ENCODE assay signal across 1 cellular context in the genomic region with DNA sequence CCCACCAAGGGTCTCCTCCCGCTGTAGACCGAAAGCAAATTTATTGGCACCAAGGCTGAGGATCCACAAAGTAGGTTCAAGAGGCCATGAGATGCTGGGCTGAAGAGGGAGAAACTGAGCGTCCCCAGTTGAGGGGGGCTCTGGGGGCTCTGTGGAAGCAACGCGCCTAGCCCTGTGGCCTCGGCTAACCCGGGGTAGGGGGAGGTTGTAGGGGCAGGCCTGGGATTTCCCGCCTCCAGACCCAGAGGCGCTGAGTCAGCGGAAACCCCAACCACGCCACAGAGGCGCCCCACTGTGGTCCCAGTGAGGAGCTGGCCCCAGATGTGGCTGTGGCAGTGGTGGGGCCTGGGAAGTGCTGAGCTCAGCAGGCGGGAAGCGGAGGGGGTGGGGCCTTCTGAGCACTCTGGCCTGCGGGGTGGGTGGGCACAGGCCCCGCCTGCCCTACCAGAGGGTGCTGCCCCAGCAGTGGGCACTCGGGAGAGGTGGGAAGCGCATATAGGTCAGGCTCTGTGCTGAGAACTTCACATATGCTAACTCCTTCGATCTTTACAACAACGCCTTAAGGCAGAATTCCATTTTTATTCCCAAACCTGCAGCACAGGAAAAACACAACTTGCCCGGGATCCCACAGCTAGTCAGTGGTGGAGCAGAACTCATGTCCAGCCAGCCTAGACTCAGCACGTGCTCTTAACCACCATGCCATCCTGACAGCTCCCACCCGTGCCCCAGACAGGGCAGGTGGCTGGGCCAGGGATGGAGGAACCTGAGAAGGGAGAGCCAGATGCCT.
TF ChIP-seq lines count a peak whose summit lies in the region.

No MANE protein-coding gene starts in this region.

TF ChIP-seq in K562, 482 proteins besides CTCF, POLR2A, EP300 and RAD21 (continued from another document and continues in another):
- TF ChIP-seq, protein P1, sequence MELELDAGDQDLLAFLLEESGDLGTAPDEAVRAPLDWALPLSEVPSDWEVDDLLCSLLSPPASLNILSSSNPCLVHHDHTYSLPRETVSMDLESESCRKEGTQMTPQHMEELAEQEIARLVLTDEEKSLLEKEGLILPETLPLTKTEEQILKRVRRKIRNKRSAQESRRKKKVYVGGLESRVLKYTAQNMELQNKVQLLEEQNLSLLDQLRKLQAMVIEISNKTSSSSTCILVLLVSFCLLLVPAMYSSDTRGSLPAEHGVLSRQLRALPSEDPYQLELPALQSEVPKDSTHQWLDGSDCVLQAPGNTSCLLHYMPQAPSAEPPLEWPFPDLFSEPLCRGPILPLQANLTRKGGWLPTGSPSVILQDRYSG (tag; conservative IDR thresholded peaks at IDR 0.05; ENCODE audit: low read depth) = no peak
- TF ChIP-seq, protein P2, sequence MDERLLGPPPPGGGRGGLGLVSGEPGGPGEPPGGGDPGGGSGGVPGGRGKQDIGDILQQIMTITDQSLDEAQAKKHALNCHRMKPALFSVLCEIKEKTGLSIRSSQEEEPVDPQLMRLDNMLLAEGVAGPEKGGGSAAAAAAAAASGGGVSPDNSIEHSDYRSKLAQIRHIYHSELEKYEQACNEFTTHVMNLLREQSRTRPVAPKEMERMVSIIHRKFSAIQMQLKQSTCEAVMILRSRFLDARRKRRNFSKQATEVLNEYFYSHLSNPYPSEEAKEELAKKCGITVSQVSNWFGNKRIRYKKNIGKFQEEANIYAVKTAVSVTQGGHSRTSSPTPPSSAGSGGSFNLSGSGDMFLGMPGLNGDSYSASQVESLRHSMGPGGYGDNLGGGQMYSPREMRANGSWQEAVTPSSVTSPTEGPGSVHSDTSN (CRISPR knock-in tag; IDR thresholded peaks at IDR 0.05; ENCODE audit: low read depth) = no peak
- TF ChIP-seq, protein P2 (tag; conservative IDR thresholded peaks at IDR 0.05; ENCODE audit: low read depth) = no peak
- TF ChIP-seq ZNF175 (CRISPR knock-in tag; IDR thresholded peaks at IDR 0.05; ENCODE audit: low read depth) = no peak
- 0 out of 2 replicates have a peak, but pooled peaks have one; percentile 45 for TF ChIP-seq CC2D1A (IDR thresholded peaks at IDR 0.05)
- TF ChIP-seq NFRKB (IDR thresholded peaks at IDR 0.05; ENCODE audit: low read depth) = no peak; the same call in 1 of the 2 replicates
- peak; percentile 57; the same call in 1 of the 2 replicates for TF ChIP-seq SMARCE1 (IDR thresholded peaks at IDR 0.05)
- TF ChIP-seq POLR3G (IDR thresholded peaks at IDR 0.05; ENCODE audit: extremely low read depth, insufficient read length, insufficient replicate concordance) = no peak
- no peak for TF ChIP-seq NR3C1 (CRISPR knock-in tag; IDR thresholded peaks at IDR 0.05)
- peak; percentile 97 for TF ChIP-seq L3MBTL2 (IDR thresholded peaks at IDR 0.05)
- TF ChIP-seq RBM25 (IDR thresholded peaks at IDR 0.05; ENCODE audit: low read depth, low read length, severe bottlenecking) = no peak
- TF ChIP-seq NONO (IDR thresholded peaks at IDR 0.05; ENCODE audit: low read depth in 2 of 2, low read length in 1 of 2) = peak in 1 of 2 experiments; percentile 38; a peak in 1 of 4 replicates
- TF ChIP-seq PHB (CRISPR knock-in tag; IDR thresholded peaks at IDR 0.05) = no peak
- TF ChIP-seq ZFP30 (CRISPR knock-in tag; IDR thresholded peaks at IDR 0.05; ENCODE audit: borderline replicate concordance) = no peak
- no peak for TF ChIP-seq ZNF311 (CRISPR knock-in tag; IDR thresholded peaks at IDR 0.05)
- no peak for TF ChIP-seq CBX5 (IDR thresholded peaks at IDR 0.05; ENCODE audit: borderline replicate concordance, low read depth)
- no peak for TF ChIP-seq HOXB6 (CRISPR knock-in tag; IDR thresholded peaks at IDR 0.05; ENCODE audit: borderline replicate concordance)
- TF ChIP-seq, protein P3, sequence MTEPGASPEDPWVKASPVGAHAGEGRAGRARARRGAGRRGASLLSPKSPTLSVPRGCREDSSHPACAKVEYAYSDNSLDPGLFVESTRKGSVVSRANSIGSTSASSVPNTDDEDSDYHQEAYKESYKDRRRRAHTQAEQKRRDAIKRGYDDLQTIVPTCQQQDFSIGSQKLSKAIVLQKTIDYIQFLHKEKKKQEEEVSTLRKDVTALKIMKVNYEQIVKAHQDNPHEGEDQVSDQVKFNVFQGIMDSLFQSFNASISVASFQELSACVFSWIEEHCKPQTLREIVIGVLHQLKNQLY (CRISPR knock-in tag; conservative IDR thresholded peaks at IDR 0.05) = no peak
- no peak for TF ChIP-seq HMG20B (CRISPR knock-in tag; IDR thresholded peaks at IDR 0.05)
- TF ChIP-seq HDAC8 (tag; IDR thresholded peaks at IDR 0.05) = peak; percentile 46; the same call in 1 of the 2 replicates
- TF ChIP-seq NFIX (CRISPR knock-in tag; IDR thresholded peaks at IDR 0.05; ENCODE audit: low read depth) = no peak
- TF ChIP-seq TFAM (CRISPR knock-in tag; conservative IDR thresholded peaks at IDR 0.05) = no peak
- no peak for TF ChIP-seq NR2F6 (CRISPR knock-in tag; IDR thresholded peaks at IDR 0.05)
- TF ChIP-seq, protein P4, sequence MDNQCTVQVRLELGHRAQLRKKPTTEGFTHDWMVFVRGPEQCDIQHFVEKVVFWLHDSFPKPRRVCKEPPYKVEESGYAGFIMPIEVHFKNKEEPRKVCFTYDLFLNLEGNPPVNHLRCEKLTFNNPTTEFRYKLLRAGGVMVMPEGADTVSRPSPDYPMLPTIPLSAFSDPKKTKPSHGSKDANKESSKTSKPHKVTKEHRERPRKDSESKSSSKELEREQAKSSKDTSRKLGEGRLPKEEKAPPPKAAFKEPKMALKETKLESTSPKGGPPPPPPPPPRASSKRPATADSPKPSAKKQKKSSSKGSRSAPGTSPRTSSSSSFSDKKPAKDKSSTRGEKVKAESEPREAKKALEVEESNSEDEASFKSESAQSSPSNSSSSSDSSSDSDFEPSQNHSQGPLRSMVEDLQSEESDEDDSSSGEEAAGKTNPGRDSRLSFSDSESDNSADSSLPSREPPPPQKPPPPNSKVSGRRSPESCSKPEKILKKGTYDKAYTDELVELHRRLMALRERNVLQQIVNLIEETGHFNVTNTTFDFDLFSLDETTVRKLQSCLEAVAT (IDR thresholded peaks at IDR 0.05) = no peak
- TF ChIP-seq MTA1 (IDR thresholded peaks at IDR 0.05; ENCODE audit: borderline replicate concordance) = no peak; the same call in 1 of the 2 replicates
- TF ChIP-seq TBP (optimal IDR thresholded peaks at IDR 0.05; ENCODE audit: low read depth, low read length) = no peak
- TF ChIP-seq, protein P5, sequence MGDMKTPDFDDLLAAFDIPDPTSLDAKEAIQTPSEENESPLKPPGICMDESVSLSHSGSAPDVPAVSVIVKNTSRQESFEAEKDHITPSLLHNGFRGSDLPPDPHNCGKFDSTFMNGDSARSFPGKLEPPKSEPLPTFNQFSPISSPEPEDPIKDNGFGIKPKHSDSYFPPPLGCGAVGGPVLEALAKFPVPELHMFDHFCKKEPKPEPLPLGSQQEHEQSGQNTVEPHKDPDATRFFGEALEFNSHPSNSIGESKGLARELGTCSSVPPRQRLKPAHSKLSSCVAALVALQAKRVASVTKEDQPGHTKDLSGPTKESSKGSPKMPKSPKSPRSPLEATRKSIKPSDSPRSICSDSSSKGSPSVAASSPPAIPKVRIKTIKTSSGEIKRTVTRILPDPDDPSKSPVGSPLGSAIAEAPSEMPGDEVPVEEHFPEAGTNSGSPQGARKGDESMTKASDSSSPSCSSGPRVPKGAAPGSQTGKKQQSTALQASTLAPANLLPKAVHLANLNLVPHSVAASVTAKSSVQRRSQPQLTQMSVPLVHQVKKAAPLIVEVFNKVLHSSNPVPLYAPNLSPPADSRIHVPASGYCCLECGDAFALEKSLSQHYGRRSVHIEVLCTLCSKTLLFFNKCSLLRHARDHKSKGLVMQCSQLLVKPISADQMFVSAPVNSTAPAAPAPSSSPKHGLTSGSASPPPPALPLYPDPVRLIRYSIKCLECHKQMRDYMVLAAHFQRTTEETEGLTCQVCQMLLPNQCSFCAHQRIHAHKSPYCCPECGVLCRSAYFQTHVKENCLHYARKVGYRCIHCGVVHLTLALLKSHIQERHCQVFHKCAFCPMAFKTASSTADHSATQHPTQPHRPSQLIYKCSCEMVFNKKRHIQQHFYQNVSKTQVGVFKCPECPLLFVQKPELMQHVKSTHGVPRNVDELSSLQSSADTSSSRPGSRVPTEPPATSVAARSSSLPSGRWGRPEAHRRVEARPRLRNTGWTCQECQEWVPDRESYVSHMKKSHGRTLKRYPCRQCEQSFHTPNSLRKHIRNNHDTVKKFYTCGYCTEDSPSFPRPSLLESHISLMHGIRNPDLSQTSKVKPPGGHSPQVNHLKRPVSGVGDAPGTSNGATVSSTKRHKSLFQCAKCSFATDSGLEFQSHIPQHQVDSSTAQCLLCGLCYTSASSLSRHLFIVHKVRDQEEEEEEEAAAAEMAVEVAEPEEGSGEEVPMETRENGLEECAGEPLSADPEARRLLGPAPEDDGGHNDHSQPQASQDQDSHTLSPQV (IDR thresholded peaks at IDR 0.05) = no peak; the same call in 1 of the 2 replicates
- TF ChIP-seq, protein P6, sequence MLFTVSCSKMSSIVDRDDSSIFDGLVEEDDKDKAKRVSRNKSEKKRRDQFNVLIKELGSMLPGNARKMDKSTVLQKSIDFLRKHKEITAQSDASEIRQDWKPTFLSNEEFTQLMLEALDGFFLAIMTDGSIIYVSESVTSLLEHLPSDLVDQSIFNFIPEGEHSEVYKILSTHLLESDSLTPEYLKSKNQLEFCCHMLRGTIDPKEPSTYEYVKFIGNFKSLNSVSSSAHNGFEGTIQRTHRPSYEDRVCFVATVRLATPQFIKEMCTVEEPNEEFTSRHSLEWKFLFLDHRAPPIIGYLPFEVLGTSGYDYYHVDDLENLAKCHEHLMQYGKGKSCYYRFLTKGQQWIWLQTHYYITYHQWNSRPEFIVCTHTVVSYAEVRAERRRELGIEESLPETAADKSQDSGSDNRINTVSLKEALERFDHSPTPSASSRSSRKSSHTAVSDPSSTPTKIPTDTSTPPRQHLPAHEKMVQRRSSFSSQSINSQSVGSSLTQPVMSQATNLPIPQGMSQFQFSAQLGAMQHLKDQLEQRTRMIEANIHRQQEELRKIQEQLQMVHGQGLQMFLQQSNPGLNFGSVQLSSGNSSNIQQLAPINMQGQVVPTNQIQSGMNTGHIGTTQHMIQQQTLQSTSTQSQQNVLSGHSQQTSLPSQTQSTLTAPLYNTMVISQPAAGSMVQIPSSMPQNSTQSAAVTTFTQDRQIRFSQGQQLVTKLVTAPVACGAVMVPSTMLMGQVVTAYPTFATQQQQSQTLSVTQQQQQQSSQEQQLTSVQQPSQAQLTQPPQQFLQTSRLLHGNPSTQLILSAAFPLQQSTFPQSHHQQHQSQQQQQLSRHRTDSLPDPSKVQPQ (CRISPR knock-in tag; IDR thresholded peaks at IDR 0.05; ENCODE audit: borderline replicate concordance) = no peak
- no peak for TF ChIP-seq RAD51 (IDR thresholded peaks at IDR 0.05; ENCODE audit: borderline replicate concordance, low read depth)
- TF ChIP-seq EP400 (IDR thresholded peaks at IDR 0.05) = no peak; the same call in none of the 2 replicates
- TF ChIP-seq SNRNP70 (optimal IDR thresholded peaks at IDR 0.05; ENCODE audit: low read depth, low read length) = no peak
- TF ChIP-seq STAG1 (CRISPR knock-in tag; IDR thresholded peaks at IDR 0.05; ENCODE audit: borderline replicate concordance) = no peak
- TF ChIP-seq, protein P7, sequence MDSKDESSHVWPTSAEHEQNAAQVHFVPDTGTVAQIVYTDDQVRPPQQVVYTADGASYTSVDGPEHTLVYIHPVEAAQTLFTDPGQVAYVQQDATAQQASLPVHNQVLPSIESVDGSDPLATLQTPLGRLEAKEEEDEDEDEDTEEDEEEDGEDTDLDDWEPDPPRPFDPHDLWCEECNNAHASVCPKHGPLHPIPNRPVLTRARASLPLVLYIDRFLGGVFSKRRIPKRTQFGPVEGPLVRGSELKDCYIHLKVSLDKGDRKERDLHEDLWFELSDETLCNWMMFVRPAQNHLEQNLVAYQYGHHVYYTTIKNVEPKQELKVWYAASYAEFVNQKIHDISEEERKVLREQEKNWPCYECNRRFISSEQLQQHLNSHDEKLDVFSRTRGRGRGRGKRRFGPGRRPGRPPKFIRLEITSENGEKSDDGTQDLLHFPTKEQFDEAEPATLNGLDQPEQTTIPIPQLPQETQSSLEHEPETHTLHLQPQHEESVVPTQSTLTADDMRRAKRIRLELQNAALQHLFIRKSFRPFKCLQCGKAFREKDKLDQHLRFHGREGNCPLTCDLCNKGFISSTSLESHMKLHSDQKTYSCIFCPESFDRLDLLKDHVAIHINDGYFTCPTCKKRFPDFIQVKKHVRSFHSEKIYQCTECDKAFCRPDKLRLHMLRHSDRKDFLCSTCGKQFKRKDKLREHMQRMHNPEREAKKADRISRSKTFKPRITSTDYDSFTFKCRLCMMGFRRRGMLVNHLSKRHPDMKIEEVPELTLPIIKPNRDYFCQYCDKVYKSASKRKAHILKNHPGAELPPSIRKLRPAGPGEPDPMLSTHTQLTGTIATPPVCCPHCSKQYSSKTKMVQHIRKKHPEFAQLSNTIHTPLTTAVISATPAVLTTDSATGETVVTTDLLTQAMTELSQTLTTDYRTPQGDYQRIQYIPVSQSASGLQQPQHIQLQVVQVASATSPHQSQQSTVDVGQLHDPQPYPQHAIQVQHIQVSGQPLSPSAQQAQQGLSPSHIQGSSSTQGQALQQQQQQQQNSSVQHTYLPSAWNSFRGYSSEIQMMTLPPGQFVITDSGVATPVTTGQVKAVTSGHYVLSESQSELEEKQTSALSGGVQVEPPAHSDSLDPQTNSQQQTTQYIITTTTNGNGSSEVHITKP (IDR thresholded peaks at IDR 0.05; ENCODE audit: partially characterized antibody) = no peak
- TF ChIP-seq CREBBP (IDR thresholded peaks at IDR 0.05; ENCODE audit: low read depth, low read length) = no peak
- no peak for TF ChIP-seq ZNF444 (CRISPR knock-in tag; IDR thresholded peaks at IDR 0.05)
- TF ChIP-seq TAF9B (IDR thresholded peaks at IDR 0.05; ENCODE audit: partially characterized antibody) = no peak
- TF ChIP-seq GABPB1 (CRISPR knock-in tag; IDR thresholded peaks at IDR 0.05) = peak; percentile 62; the same call in 1 of the 2 replicates
- TF ChIP-seq, protein P8, sequence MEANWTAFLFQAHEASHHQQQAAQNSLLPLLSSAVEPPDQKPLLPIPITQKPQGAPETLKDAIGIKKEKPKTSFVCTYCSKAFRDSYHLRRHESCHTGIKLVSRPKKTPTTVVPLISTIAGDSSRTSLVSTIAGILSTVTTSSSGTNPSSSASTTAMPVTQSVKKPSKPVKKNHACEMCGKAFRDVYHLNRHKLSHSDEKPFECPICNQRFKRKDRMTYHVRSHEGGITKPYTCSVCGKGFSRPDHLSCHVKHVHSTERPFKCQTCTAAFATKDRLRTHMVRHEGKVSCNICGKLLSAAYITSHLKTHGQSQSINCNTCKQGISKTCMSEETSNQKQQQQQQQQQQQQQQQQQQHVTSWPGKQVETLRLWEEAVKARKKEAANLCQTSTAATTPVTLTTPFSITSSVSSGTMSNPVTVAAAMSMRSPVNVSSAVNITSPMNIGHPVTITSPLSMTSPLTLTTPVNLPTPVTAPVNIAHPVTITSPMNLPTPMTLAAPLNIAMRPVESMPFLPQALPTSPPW (CRISPR knock-in tag; IDR thresholded peaks at IDR 0.05) = 0 out of 2 replicates have a peak, but pooled peaks have one; percentile 47
- TF ChIP-seq THRAP3 (IDR thresholded peaks at IDR 0.05; ENCODE audit: borderline replicate concordance) = no peak
- TF ChIP-seq NFE2 (IDR thresholded peaks at IDR 0.05; ENCODE audit: low read depth) = peak; percentile 95
- TF ChIP-seq ZNF146 (CRISPR knock-in tag; IDR thresholded peaks at IDR 0.05; ENCODE audit: unreplicated experiment) = no peak
- no peak for TF ChIP-seq SMARCB1 (IDR thresholded peaks at IDR 0.05; ENCODE audit: insufficient read length, low read depth)
